ENCODE assay signal across 7 cellular contexts in genomic region chr3:154334973-154335420, GRCh38. TPM values are rescaled to one million over a fixed set of nuclear protein-coding genes. Genes with fewer than 3 reads are reported as not detected.
A peak's percentile ranks its signal among the peaks of the same experiment; 100 is the strongest.
DNase-seq lines count a peak whose midpoint lies in the region; ATAC-seq and TF ChIP-seq lines count a peak whose summit lies in the region.

No MANE protein-coding gene starts in this region.

- H3K4me3 ChIP-seq in OCI-LY7 (ENCODE audit: low read depth, low read length, poor library complexity, severe bottlenecking): no peak overlapping the region
- H3K4me3 ChIP-seq in epithelial cell of esophagus (ENCODE audit: low read length): no peak overlapping the region
- no peak overlapping the region for H3K4me3 ChIP-seq in psoas muscle

- 18 to 23% (median 21%) methylated on average over 3 of the region's 3 CpGs for WGBS in psoas muscle, 3 donors

- H3K36me3 ChIP-seq in OCI-LY7 (ENCODE audit: insufficient read depth, low read length): no peaks in the 10 kb centered on the region
- H3K36me3 ChIP-seq in psoas muscle (ENCODE audit: insufficient read depth in 1 of 2, low read depth in 1 of 2): no peaks in the 10 kb centered on the region

- intact Hi-C loops in OCI-LY7 (cut with micrococcal nuclease; ENCODE audit: unreplicated experiment) (loop anchor here (10.0 kb wide), 1 partner anchor 620 kb away; no protein-coding TSS in a partner anchor), psoas muscle (cut with DNase I) (loop anchor here (2.0 to 5.0 kb wide), 4 partner anchors 397 to 1367 kb away; no protein-coding TSS in a partner anchor)

- H2AFZ ChIP-seq in OCI-LY7 (ENCODE audit: low read length): no peak overlapping the region

- no TSS peak for BruUV-seq in OCI-LY7 (replicated peaks; lab: Mats Ljungman, UMichigan)

- POLR2A ChIA-PET in OCI-LY7 (lab: Charles Lee): no interaction called here

- H4K20me1 ChIP-seq in OCI-LY7 (ENCODE audit: insufficient read depth, low read length): no peaks in the 10 kb centered on the region

- CTCF ChIA-PET in OCI-LY7 (lab: Charles Lee; ENCODE audit: unreplicated experiment): no interaction called here

- no peaks in the 10 kb centered on the region for H3K9me2 ChIP-seq in OCI-LY7 (ENCODE audit: insufficient read depth, low read length)

- H3K4me1 ChIP-seq in OCI-LY7 (ENCODE audit: insufficient read depth, low read length, poor library complexity, severe bottlenecking) (no peaks in the 10 kb centered on the region), psoas muscle (no peaks in the 10 kb centered on the region)

- in situ Hi-C loops in G401 (cut with HindIII; ENCODE audit: low sequenced_read_pairs): no loop called here

- H3K9me3 ChIP-seq in OCI-LY7 (ENCODE audit: low read length) (no peaks in the 10 kb centered on the region), psoas muscle (no peaks in the 10 kb centered on the region)

- H3K79me2 ChIP-seq in OCI-LY7 (ENCODE audit: insufficient read depth, low read depth, low read length): no peaks in the 10 kb centered on the region

- ATAC-seq in HG03280 (IDR thresholded peaks at IDR 0.05; ENCODE audit: unreplicated experiment): peak; percentile 51
- peak in 1 of 4 donors; percentile 68 for ATAC-seq in psoas muscle

- H3K27ac ChIP-seq in OCI-LY7 (ENCODE audit: low read depth, low read length, poor library complexity, severe bottlenecking): no peak overlapping the region
- no peak overlapping the region for H3K27ac ChIP-seq in psoas muscle

- DNase-seq in G401 (ENCODE audit: low spot score) (peak; percentile 35), OCI-LY7 (ENCODE audit: low spot score) (peak; percentile 46), epithelial cell of esophagus (ENCODE audit: low read depth) (peak; percentile 56), psoas muscle (no peak)
- DNase-seq in activated T-cell treated with anti-CD3 and anti-CD28 coated beads, Interleukin-2, amount 50 U/mL, for 1 hour: no peak
- DNase-seq in activated naive CD4-positive, alpha-beta T cell treated with Interleukin-2 at 50 U/mL for 16 hours: no peak

- no peak overlapping the region for H3K4me2 ChIP-seq in OCI-LY7 (ENCODE audit: low read length)

- H3K27me3 ChIP-seq in psoas muscle (ENCODE audit: insufficient read depth in 3 of 3, low read length in 2 of 3): peaks cover 0 to 4% (median 3%) of the 10 kb centered on the region in 3 donors

- TF ChIP-seq CTCF in OCI-LY7 (conservative IDR thresholded peaks at IDR 0.05; ENCODE audit: low read length): peak; percentile 85
- TF ChIP-seq CTCF in epithelial cell of esophagus (IDR thresholded peaks at IDR 0.05; ENCODE audit: insufficient read depth, low read depth, low read length, missing control alignments): peak; percentile 48
- peak; percentile 70 for TF ChIP-seq CTCF in psoas muscle (IDR thresholded peaks at IDR 0.05)

RNA-seq across cellular contexts. Expression of gene DHX36, which starts 10.7 kb away (rescaled TPM):
- 46.2 and 68.8 TPM in 2 replicates for total RNA-seq in G401 (2014; rRNA removed; shearing (Covaris generic))
- 40.6 and 48.1 TPM in 2 replicates for total RNA-seq in OCI-LY7 (2014; rRNA removed; shearing (Covaris generic))
- 77.4 and 93.6 TPM in 2 replicates for total RNA-seq in OCI-LY7 (2022)
- total RNA-seq in psoas muscle: 100 to 1,000 TPM in 1 of 4 donors, 10 to 100 TPM in 3; 52.4 to 117 (median 78.7) TPM
- polyA plus RNA-seq in psoas muscle: 100 to 1,000 TPM in 1 of 3 donors, 10 to 100 TPM in 2; 41.8 to 114 (median 66.7) TPM

Comparison
In these comparisons a context has a peak if more than half of its experiments do, and no peak if none do; other contexts are left out.
1. DNase-seq: peak in G401 (single experiment), OCI-LY7 (single experiment) and epithelial cell of esophagus (single experiment); none in psoas muscle (0 of 2), activated T-cell treated with anti-CD3 and anti-CD28 coated beads, Interleukin-2, amount 50 U/mL, for 1 hour (single experiment) and activated naive CD4-positive, alpha-beta T cell treated with Interleukin-2 at 50 U/mL for 16 hours (single experiment).
2. Peak in every context shown above with its lines, with median percentiles within 50 percentile points of each other: CTCF ChIP-seq.